Comparison of ENCODE assay signal across 7 cellular contexts in the genomic region with DNA sequence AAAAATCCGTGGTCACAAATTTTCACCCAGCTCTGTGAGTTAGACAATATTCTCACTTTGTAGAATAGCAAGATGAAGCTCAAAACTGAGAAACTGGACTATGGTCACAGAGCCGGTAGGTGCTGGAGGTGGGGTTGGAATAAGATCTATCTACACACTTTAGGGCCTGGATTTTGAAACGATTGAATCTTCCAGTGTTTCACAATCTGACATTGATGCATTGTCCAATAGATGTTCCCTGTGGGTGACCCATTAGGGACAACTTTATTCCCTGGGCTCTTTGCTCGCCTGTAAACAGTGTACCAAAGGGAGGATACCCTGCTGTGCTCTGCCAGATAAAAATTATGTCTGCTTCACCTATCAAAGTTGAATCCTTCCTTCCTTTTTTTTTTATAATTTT.
"Had no signal": no experiment of that assay in that cellular context is flagged by ENCODE, and none has a peak within 500 bp of the region (broad histone marks: within the 10 kb centered on the region; RNA-seq: fewer than 3 reads in every experiment).

No MANE protein-coding gene starts in this region.

- H3K9me3 Mint-ChIP-seq: H9, HFFc6, IgD-negative memory B cell had no signal

- H3K36me3 Mint-ChIP-seq: IgD-negative memory B cell had no signal

- DNase-seq: GM23248, GOT3, H9, HCEC 1CT, HFFc6 had no signal

- H3K4me1 Mint-ChIP-seq: IgD-negative memory B cell had no signal

- H3K27ac Mint-ChIP-seq: HFFc6, IgD-negative memory B cell had no signal

- H3K27me3 Mint-ChIP-seq: IgD-negative memory B cell had no signal

- H3K4me3 Mint-ChIP-seq: H9, HFFc6, IgD-negative memory B cell had no signal

- H3K27ac ChIP-seq: GM23248, HL-60 had no signal
